ENCODE assay signal across 1 cellular context in the genomic region with DNA sequence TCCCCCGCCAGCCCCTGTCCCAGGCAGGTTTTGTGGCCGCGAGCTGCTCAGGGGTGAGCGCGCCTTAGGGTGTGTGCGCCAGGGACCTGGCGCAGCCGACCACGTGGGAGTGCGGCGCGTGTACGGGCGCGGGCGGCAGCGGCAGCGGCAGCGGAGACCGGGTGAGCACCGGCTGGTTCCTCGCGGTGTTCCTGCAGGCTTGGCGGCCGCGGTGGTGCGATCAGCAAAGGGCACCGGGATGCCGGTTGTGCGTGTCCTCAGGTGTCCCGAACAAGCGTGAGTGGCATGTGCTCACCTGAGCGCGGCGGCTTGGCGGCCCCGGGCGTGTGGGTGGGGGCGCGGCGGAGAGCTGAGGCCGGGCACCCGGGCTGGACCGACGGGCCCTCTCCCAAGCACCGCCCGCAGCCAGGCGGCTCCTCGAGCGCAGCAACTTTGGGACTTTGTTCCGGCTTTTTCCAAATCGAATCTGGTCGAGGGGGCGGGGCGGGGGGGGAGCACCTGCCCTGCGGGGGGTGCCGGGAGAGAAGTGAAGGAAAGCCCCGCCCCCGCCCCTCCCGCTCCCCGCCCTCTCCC.
TF ChIP-seq lines count a peak whose summit lies in the region.

No MANE protein-coding gene starts in this region.

TF ChIP-seq in HCT116, 20 proteins besides CTCF, POLR2A, EP300 and RAD21 (continued from another document):
- TF ChIP-seq ATF3 (IDR thresholded peaks at IDR 0.05) (no peak), ZFX (IDR thresholded peaks at IDR 0.05) (no peak; the same call in 1 of the 2 replicates), YY1 (IDR thresholded peaks at IDR 0.05; ENCODE audit: extremely low read depth, insufficient replicate concordance, low read depth, low read length) (no peak)
